1 cellular context compared by ENCODE assay signal in genomic region chr17:59356543-59357218, GRCh38.
TF ChIP-seq lines count a peak whose summit lies in the region.

No MANE protein-coding gene starts in this region.

TF ChIP-seq in SK-N-SH treated with all-trans-retinoic acid at 6 μM for 48 hours, 23 proteins besides CTCF, POLR2A, EP300 and RAD21 (continued from another document):
- TF ChIP-seq ZNF8 (CRISPR knock-in tag; IDR thresholded peaks at IDR 0.05) (no peak), ISL1 (CRISPR knock-in tag; IDR thresholded peaks at IDR 0.05) (no peak), SNAI2 (CRISPR knock-in tag; IDR thresholded peaks at IDR 0.05) (no peak), ZC3H10 (CRISPR knock-in tag; IDR thresholded peaks at IDR 0.05) (no peak)
